ENCODE assay signal across 1 cellular context in the genomic region with DNA sequence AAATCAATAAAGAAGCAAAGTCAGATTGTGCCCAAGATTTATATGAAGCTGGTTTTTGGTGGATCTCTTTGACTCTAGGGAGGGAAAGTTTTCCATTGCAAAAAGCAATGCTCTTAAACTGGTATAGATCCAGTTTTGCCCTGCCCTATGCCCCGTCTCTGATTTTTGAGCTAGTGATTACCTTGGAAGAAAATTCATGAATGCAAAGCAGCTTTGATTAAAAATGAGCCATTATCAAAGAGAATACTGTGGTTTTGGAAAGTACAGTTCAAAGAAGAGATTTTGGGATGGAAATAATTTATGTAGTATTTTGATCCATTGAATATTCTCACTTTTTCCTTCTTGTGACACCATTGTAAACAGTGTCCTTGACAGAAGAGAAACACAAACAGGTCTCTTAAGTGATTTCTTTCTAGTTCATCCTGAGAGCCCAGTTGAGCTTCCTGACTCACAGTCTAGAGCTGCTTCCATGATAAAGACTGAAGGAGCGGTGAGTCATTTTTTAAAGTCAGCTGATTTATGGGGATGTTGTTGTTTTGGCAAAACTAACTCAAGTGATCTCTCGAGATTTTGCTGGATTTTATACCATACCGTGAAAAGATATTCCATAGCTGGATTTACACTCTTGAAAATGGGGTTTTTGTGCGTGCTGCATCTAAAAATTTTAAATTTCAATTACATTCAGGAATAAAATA.
TF ChIP-seq lines count a peak whose summit lies in the region.

No MANE protein-coding gene starts in this region.

TF ChIP-seq in GM12878, 131 proteins besides CTCF, POLR2A, EP300 and RAD21 (continued from another document):
- TF ChIP-seq SIN3A (IDR thresholded peaks at IDR 0.05; ENCODE audit: low read depth, low read length) (no peak), MEF2A (IDR thresholded peaks at IDR 0.05; ENCODE audit: insufficient read depth, low read depth, low read length) (no peak), RAD51 (IDR thresholded peaks at IDR 0.05) (no peak), STAT3 (IDR thresholded peaks at IDR 0.05; ENCODE audit: low read depth, low read length) (no peak)
- TF ChIP-seq, protein P1, sequence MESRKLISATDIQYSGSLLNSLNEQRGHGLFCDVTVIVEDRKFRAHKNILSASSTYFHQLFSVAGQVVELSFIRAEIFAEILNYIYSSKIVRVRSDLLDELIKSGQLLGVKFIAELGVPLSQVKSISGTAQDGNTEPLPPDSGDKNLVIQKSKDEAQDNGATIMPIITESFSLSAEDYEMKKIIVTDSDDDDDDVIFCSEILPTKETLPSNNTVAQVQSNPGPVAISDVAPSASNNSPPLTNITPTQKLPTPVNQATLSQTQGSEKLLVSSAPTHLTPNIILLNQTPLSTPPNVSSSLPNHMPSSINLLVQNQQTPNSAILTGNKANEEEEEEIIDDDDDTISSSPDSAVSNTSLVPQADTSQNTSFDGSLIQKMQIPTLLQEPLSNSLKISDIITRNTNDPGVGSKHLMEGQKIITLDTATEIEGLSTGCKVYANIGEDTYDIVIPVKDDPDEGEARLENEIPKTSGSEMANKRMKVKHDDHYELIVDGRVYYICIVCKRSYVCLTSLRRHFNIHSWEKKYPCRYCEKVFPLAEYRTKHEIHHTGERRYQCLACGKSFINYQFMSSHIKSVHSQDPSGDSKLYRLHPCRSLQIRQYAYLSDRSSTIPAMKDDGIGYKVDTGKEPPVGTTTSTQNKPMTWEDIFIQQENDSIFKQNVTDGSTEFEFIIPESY (IDR thresholded peaks at IDR 0.05) = no peak
- TF ChIP-seq, protein P2, sequence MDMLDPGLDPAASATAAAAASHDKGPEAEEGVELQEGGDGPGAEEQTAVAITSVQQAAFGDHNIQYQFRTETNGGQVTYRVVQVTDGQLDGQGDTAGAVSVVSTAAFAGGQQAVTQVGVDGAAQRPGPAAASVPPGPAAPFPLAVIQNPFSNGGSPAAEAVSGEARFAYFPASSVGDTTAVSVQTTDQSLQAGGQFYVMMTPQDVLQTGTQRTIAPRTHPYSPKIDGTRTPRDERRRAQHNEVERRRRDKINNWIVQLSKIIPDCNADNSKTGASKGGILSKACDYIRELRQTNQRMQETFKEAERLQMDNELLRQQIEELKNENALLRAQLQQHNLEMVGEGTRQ (IDR thresholded peaks at IDR 0.05; ENCODE audit: borderline replicate concordance, low read depth, low read length) = no peak
- TF ChIP-seq, protein P3, sequence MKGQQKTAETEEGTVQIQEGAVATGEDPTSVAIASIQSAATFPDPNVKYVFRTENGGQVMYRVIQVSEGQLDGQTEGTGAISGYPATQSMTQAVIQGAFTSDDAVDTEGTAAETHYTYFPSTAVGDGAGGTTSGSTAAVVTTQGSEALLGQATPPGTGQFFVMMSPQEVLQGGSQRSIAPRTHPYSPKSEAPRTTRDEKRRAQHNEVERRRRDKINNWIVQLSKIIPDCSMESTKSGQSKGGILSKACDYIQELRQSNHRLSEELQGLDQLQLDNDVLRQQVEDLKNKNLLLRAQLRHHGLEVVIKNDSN (IDR thresholded peaks at IDR 0.05; ENCODE audit: borderline replicate concordance, extremely low read length, insufficient read depth, low read depth, low read length) = no peak
- TF ChIP-seq, protein P4, sequence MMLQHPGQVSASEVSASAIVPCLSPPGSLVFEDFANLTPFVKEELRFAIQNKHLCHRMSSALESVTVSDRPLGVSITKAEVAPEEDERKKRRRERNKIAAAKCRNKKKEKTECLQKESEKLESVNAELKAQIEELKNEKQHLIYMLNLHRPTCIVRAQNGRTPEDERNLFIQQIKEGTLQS (IDR thresholded peaks at IDR 0.05; ENCODE audit: borderline replicate concordance, extremely low read depth, low read depth, low read length) = no peak
TF ChIP-seq in GM12878: peak in this region for 0.
